Comparison of ENCODE assay signal across 27 cellular contexts in genomic region chr1:244874974-244875579, GRCh38. TPM values are rescaled to one million over a fixed set of nuclear protein-coding genes. Genes with fewer than 3 reads are reported as not detected.
A peak's percentile ranks its signal among the peaks of the same experiment; 100 is the strongest.
DNase-seq lines count a peak whose midpoint lies in the region; ATAC-seq and TF ChIP-seq lines count a peak whose summit lies in the region.
"Had no signal": no experiment of that assay in that cellular context is flagged by ENCODE, and none has a peak within 500 bp of the region (broad histone marks: within the 10 kb centered on the region; RNA-seq: fewer than 3 reads in every experiment).

No MANE protein-coding gene starts in this region.

- TF ChIP-seq POLR2A in Peyer's patch (IDR thresholded peaks at IDR 0.05), result no peak

- WGBS in endodermal cell (ENCODE audit: insufficient coverage in 1 of 2, insufficient read length in 1 of 2), 2 experiments, result 25 to 48% methylated on average over 1 to 7 of the region's 7 CpGs

- H3K36me3 ChIP-seq in A673 (ENCODE audit: insufficient read depth, low read length, poor library complexity, severe bottlenecking), result no peaks in the 10 kb centered on the region
- H3K36me3 ChIP-seq in HEK293 (ENCODE audit: control insufficient read depth in 2 of 2, insufficient read depth in 1 of 2, low read length in 2 of 2), result no peaks in the 10 kb centered on the region
- no peaks in the 10 kb centered on the region for H3K36me3 ChIP-seq in endodermal cell (ENCODE audit: control insufficient read depth, insufficient read depth, low read length)
- no peaks in the 10 kb centered on the region for H3K36me3 ChIP-seq in left lung
- no peaks in the 10 kb centered on the region for H3K36me3 ChIP-seq in Peyer's patch
- H3K36me3 ChIP-seq: BLaER1 treated with 17β-estradiol and CSF1 and Interleukin-3, amounts not matched to agents 10 nM and 100 nM; HAP-1; heart left ventricle had no signal

- H3K4me3 Mint-ChIP-seq in endodermal cell, result no peak overlapping the region
- H3K4me3 Mint-ChIP-seq: activated CD4-positive, alpha-beta T cell treated with anti-CD3 and anti-CD28 coated beads, Interleukin-2, amount 10 ng/mL, durations not matched to agents 24 days and 14 days; activated CD8-positive, alpha-beta memory T cell treated with anti-CD3 and anti-CD28 coated beads, Interleukin-2, amount 10 ng/mL, durations not matched to agents 7 days and 5 days; activated naive CD4-positive, alpha-beta T cell treated with anti-CD3 and anti-CD28 coated beads, Interleukin-2, amount 50 U/mL, for 24 hours; activated T-helper 1 cell treated with anti-CD3 and anti-CD28 coated beads, Interleukin-12 subunit alpha, Interleukin-12 subunit beta, Interleukin-2, Interleukin-4 antibody, amounts not matched to agents 30 ng/mL and 10 ng/mL and 1 ng/mL, durations not matched to agents 14 hours and 24 hours and 36 hours; dendritic cell treated with granulocyte-macrophage colony-stimulating factor and Interleukin-4, amounts not matched to agents 40 ng/mL and 50 ng/mL, for 4 days; nephron; T-helper 1 cell treated with Interleukin-12 subunit alpha and Interleukin-12 subunit beta and Interleukin-4 antibody, amounts not matched to agents 30 μg/mL and 1 μg/mL, for 36 hours; type B pancreatic cell had no signal

- peaks cover 9% of the 10 kb centered on the region for H3K4me1 Mint-ChIP-seq in endodermal cell
- H3K4me1 Mint-ChIP-seq: activated CD4-positive, alpha-beta T cell treated with anti-CD3 and anti-CD28 coated beads, Interleukin-2, amount 10 ng/mL, durations not matched to agents 24 days and 14 days; activated CD8-positive, alpha-beta memory T cell treated with anti-CD3 and anti-CD28 coated beads, Interleukin-2, amount 10 ng/mL, durations not matched to agents 7 days and 5 days; activated naive CD4-positive, alpha-beta T cell treated with anti-CD3 and anti-CD28 coated beads, Interleukin-2, amount 50 U/mL, for 24 hours; nephron had no signal

- H3K4me1 ChIP-seq in A673 (ENCODE audit: insufficient read depth, low read length, poor library complexity, severe bottlenecking) (no peaks in the 10 kb centered on the region), HEK293 (ENCODE audit: control insufficient read depth, insufficient read depth, low read length) (peaks cover 11% of the 10 kb centered on the region), endodermal cell (ENCODE audit: control insufficient read depth, insufficient read depth, low read length) (peaks cover 4% of the 10 kb centered on the region), left lung (no peaks in the 10 kb centered on the region), Peyer's patch (no peaks in the 10 kb centered on the region)
- H3K4me1 ChIP-seq: HAP-1, heart left ventricle, parathyroid adenoma had no signal

- no peaks in the 10 kb centered on the region for H3K9me3 Mint-ChIP-seq in endodermal cell
- H3K9me3 Mint-ChIP-seq: activated CD4-positive, alpha-beta T cell treated with anti-CD3 and anti-CD28 coated beads, Interleukin-2, amount 10 ng/mL, durations not matched to agents 24 days and 14 days; activated naive CD4-positive, alpha-beta T cell treated with anti-CD3 and anti-CD28 coated beads, Interleukin-2, amount 50 U/mL, for 24 hours; activated T-helper 1 cell treated with anti-CD3 and anti-CD28 coated beads, Interleukin-12 subunit alpha, Interleukin-12 subunit beta, Interleukin-2, Interleukin-4 antibody, amounts not matched to agents 30 ng/mL and 10 ng/mL and 1 ng/mL, durations not matched to agents 14 hours and 24 hours and 36 hours; dendritic cell treated with granulocyte-macrophage colony-stimulating factor and Interleukin-4, amounts not matched to agents 40 ng/mL and 50 ng/mL, for 4 days; nephron; T-helper 1 cell treated with Interleukin-12 subunit alpha and Interleukin-12 subunit beta and Interleukin-4 antibody, amounts not matched to agents 30 μg/mL and 1 μg/mL, for 36 hours; type B pancreatic cell had no signal

- CTCF ChIA-PET in A673 (lab: Charles Lee) (no interaction called here), HEK293 (lab: Yijun Ruan, JAX) (interaction anchor here (1.0 kb wide), 1 partner anchor 95 kb away, joined by 3 read pairs; a partner anchor contains a TSS)

- intact Hi-C loops in A673 (cut with micrococcal nuclease; ENCODE audit: unreplicated experiment) (no loop called here), left lung (cut with DNase I) (no loop called here)

- BruUV-seq in A673 (replicated peaks; lab: Mats Ljungman, UMichigan), result no TSS peak

- H3K27me3 Mint-ChIP-seq in endodermal cell (ENCODE audit: insufficient read depth), result no peaks in the 10 kb centered on the region
- H3K27me3 Mint-ChIP-seq: activated CD8-positive, alpha-beta memory T cell treated with anti-CD3 and anti-CD28 coated beads, Interleukin-2, amount 10 ng/mL, durations not matched to agents 7 days and 5 days; activated naive CD4-positive, alpha-beta T cell treated with anti-CD3 and anti-CD28 coated beads, Interleukin-2, amount 50 U/mL, for 24 hours; dendritic cell treated with granulocyte-macrophage colony-stimulating factor and Interleukin-4, amounts not matched to agents 40 ng/mL and 50 ng/mL, for 4 days; type B pancreatic cell had no signal

- H3K9me3 ChIP-seq in A673 (ENCODE audit: low read depth, low read length, poor library complexity, severe bottlenecking), result no peaks in the 10 kb centered on the region
- H3K9me3 ChIP-seq in HEK293 (ENCODE audit: control insufficient read depth, insufficient read depth, low read depth, low read length), result no peaks in the 10 kb centered on the region
- no peaks in the 10 kb centered on the region for H3K9me3 ChIP-seq in endodermal cell (ENCODE audit: control insufficient read depth, low read length)
- H3K9me3 ChIP-seq in left lung, result no peaks in the 10 kb centered on the region
- H3K9me3 ChIP-seq in Peyer's patch, result no peaks in the 10 kb centered on the region
- H3K9me3 ChIP-seq: BLaER1 treated with 17β-estradiol and CSF1 and Interleukin-3, amounts not matched to agents 10 nM and 100 nM; HAP-1; heart left ventricle had no signal

- no peak overlapping the region for H3K27ac Mint-ChIP-seq in endodermal cell
- H3K27ac Mint-ChIP-seq: activated CD4-positive, alpha-beta T cell treated with anti-CD3 and anti-CD28 coated beads, Interleukin-2, amount 10 ng/mL, durations not matched to agents 24 days and 14 days; activated CD8-positive, alpha-beta memory T cell treated with anti-CD3 and anti-CD28 coated beads, Interleukin-2, amount 10 ng/mL, durations not matched to agents 7 days and 5 days; activated naive CD4-positive, alpha-beta T cell treated with anti-CD3 and anti-CD28 coated beads, Interleukin-2, amount 50 U/mL, for 24 hours; activated T-helper 1 cell treated with anti-CD3 and anti-CD28 coated beads, Interleukin-12 subunit alpha, Interleukin-12 subunit beta, Interleukin-2, Interleukin-4 antibody, amounts not matched to agents 30 ng/mL and 10 ng/mL and 1 ng/mL, durations not matched to agents 14 hours and 24 hours and 36 hours; dendritic cell treated with granulocyte-macrophage colony-stimulating factor and Interleukin-4, amounts not matched to agents 40 ng/mL and 50 ng/mL, for 4 days; nephron; T-helper 1 cell treated with Interleukin-12 subunit alpha and Interleukin-12 subunit beta and Interleukin-4 antibody, amounts not matched to agents 30 μg/mL and 1 μg/mL, for 36 hours; type B pancreatic cell had no signal

- no peak overlapping the region for H3K9ac ChIP-seq in endodermal cell (ENCODE audit: extremely low read depth, low read length, poor library complexity, severe bottlenecking)
- H3K9ac ChIP-seq: BLaER1 treated with 17β-estradiol and CSF1 and Interleukin-3, amounts not matched to agents 10 nM and 100 nM; parathyroid adenoma had no signal

- ATAC-seq in left lung (no peak), HG02678 (IDR thresholded peaks at IDR 0.05; ENCODE audit: unreplicated experiment) (no peak)
- ATAC-seq: activated CD8-positive, alpha-beta memory T cell treated with anti-CD3 and anti-CD28 coated beads, Interleukin-2, amount 10 ng/mL, durations not matched to agents 7 days and 5 days; heart left ventricle had no signal

- H3K27me3 ChIP-seq in A673 (replicated peaks; ENCODE audit: insufficient read depth, low read depth, low read length, poor library complexity) (no peaks in the 10 kb centered on the region), endodermal cell (ENCODE audit: control insufficient read depth, insufficient read depth, low read length, poor library complexity, severe bottlenecking) (no peaks in the 10 kb centered on the region), left lung (no peaks in the 10 kb centered on the region), Peyer's patch (no peaks in the 10 kb centered on the region)
- H3K27me3 ChIP-seq: BLaER1 treated with 17β-estradiol and CSF1 and Interleukin-3, amounts not matched to agents 10 nM and 100 nM; heart left ventricle had no signal

- TF ChIP-seq CTCF in A673 (conservative IDR thresholded peaks at IDR 0.05; ENCODE audit: low read depth, low read length) (no peak), HEK293 (tag by site-specific recombination; IDR thresholded peaks at IDR 0.05) (no peak), endodermal cell (conservative IDR thresholded peaks at IDR 0.05) (no peak), left lung (IDR thresholded peaks at IDR 0.05) (no peak), Peyer's patch (IDR thresholded peaks at IDR 0.05) (no peak)

- H3K4me3 ChIP-seq in A673 (ENCODE audit: low read depth, low read length, poor library complexity, severe bottlenecking) (no peak overlapping the region), HEK293 (ENCODE audit: low read depth, low read length) (no peak overlapping the region), endodermal cell (ENCODE audit: low read length) (no peak overlapping the region), left lung (no peak overlapping the region), Peyer's patch (no peak overlapping the region)
- H3K4me3 ChIP-seq: BLaER1 treated with 17β-estradiol and CSF1 and Interleukin-3, amounts not matched to agents 10 nM and 100 nM; HAP-1; heart left ventricle had no signal

- H3K36me3 Mint-ChIP-seq in endodermal cell (ENCODE audit: low read depth), result no peaks in the 10 kb centered on the region
- H3K36me3 Mint-ChIP-seq: activated CD8-positive, alpha-beta memory T cell treated with anti-CD3 and anti-CD28 coated beads, Interleukin-2, amount 10 ng/mL, durations not matched to agents 7 days and 5 days; activated naive CD4-positive, alpha-beta T cell treated with anti-CD3 and anti-CD28 coated beads, Interleukin-2, amount 50 U/mL, for 24 hours; type B pancreatic cell had no signal

- no peak overlapping the region for H3K27ac ChIP-seq in A673 (ENCODE audit: low read depth, low read length, poor library complexity, severe bottlenecking)
- no peak overlapping the region for H3K27ac ChIP-seq in HEK293 (ENCODE audit: extremely low read depth, low read depth, low read length)
- no peak overlapping the region for H3K27ac ChIP-seq in endodermal cell (ENCODE audit: low read depth, low read length)
- H3K27ac ChIP-seq in left lung, result no peak overlapping the region
- no peak overlapping the region for H3K27ac ChIP-seq in Peyer's patch
- H3K27ac ChIP-seq: BLaER1 treated with 17β-estradiol and CSF1 and Interleukin-3, amounts not matched to agents 10 nM and 100 nM; heart left ventricle; parathyroid adenoma had no signal

- peak; percentile 54 for DNase-seq in A673 (ENCODE audit: low spot score)
- peak; percentile 79 for DNase-seq in NCI-H2107 treated with DMSO at 0.1 percent for 48 hours (lab: John Stamatoyannopoulos, UW; ENCODE audit: unreplicated experiment)
- DNase-seq in endodermal cell, result peak; percentile 89
- DNase-seq in left lung, result no peak
- DNase-seq in Peyer's patch, result no peak
- no peak for DNase-seq in activated CD8-positive, alpha-beta memory T cell treated with anti-CD3 and anti-CD28 coated beads, Interleukin-2, amount 50 U/mL, for 48 hours
- DNase-seq: ACHN; activated CD4-positive, alpha-beta T cell treated with anti-CD3 and anti-CD28 coated beads, Interleukin-2, amount 10 ng/mL, durations not matched to agents 24 days and 14 days; activated CD8-positive, alpha-beta memory T cell treated with anti-CD3 and anti-CD28 coated beads, Interleukin-2, amount 10 ng/mL, durations not matched to agents 7 days and 5 days; aorta; heart left ventricle; Kasumi-1; NCI-H1048; NCI-H226; RPMI8226; stimulated activated CD8-positive, alpha-beta memory T cell treated with anti-CD3 and anti-CD28 coated beads, Interleukin-4, amount 100 ng/mL, for 48 hours had no signal

- POLR2A ChIA-PET in A673 (lab: Charles Lee; ENCODE audit: low non-redundant PET), result no interaction called here
- POLR2A ChIA-PET in HEK293 (lab: Yijun Ruan, JAX), result interaction anchor here (1.0 to 1.8 kb wide), 3 partner anchors 9 to 39 kb away, joined by 3 to 7 read pairs (median 4); no protein-coding TSS in a partner anchor

RNA-seq across cellular contexts. Expression of gene HNRNPU, which starts 10.7 kb away (rescaled TPM):
- 720 and 746 TPM in 2 replicates for total RNA-seq in A673 (2021)
- 100 to 1,000 TPM; 517 to 556 TPM for total RNA-seq in endodermal cell
- polyA plus RNA-seq in endodermal cell (2013, experiment 1 of 2), result 401 TPM
- polyA plus RNA-seq in endodermal cell (2013, experiment 2 of 2), result 378 TPM
- total RNA-seq in left lung, result 100 to 1,000 TPM; 248 to 263 TPM
- total RNA-seq in Peyer's patch, result 100 to 1,000 TPM; 277 to 522 (median 324) TPM

RNA-seq across cellular contexts. Expression of gene COX20, which starts 39.6 kb away (rescaled TPM):
- total RNA-seq in A673 (2021) (48.0 and 59.0 TPM in 2 replicates), endodermal cell (10 to 100 TPM; 19.5 to 23.4 TPM), left lung (10 to 100 TPM; 27.1 to 31.4 TPM), Peyer's patch (10 to 100 TPM; 15.6 to 33.5 (median 28.2) TPM)
- 27.2 TPM for polyA plus RNA-seq in endodermal cell (2013, experiment 1 of 2)
- 25.9 TPM for polyA plus RNA-seq in endodermal cell (2013, experiment 2 of 2)

Comparison
In these comparisons a context has a peak if more than half of its experiments do, and no peak if none do; other contexts are left out.
1. DNase-seq: peak in A673 (single experiment), NCI-H2107 treated with DMSO at 0.1 percent for 48 hours (single experiment) and endodermal cell (single experiment); none in left lung (0 of 2), Peyer's patch (0 of 3) and activated CD8-positive, alpha-beta memory T cell treated with anti-CD3 and anti-CD28 coated beads, Interleukin-2, amount 50 U/mL, for 48 hours (single experiment).